ENCODE assay signal across 8 cellular contexts in the genomic region with DNA sequence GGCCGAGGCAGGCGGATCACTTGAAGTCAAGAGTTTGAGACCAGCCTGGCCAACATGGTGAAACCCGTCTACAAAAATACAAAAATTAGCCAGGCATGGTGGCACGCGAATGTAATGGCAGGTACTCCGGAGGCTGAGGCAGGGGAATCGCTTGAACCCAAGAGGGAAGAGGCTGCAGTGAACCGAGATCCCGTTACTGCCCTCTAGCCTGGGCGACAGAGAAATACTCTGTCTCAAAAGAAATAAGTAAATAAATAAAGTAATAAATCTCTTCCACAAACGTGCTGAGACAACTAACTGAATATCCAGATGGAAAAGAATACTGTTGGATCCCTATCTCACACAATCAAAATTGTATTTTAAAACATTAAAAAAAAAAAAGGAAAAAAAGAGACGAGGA. TPM values are rescaled to one million over a fixed set of nuclear protein-coding genes. Genes with fewer than 3 reads are reported as not detected.
DNase-seq lines count a peak whose midpoint lies in the region; ATAC-seq, FAIRE-seq and TF ChIP-seq lines count a peak whose summit lies in the region.

No MANE protein-coding gene starts in this region.

- no peaks in the 10 kb centered on the region for H3K9me3 ChIP-seq in left ventricle myocardium inferior (replicated peaks)
- H3K9me3 ChIP-seq in vagina: no peaks in the 10 kb centered on the region

- peak overlapping the region; percentile 98 for H3K4me3 Mint-ChIP-seq in mesothelial cell of epicardium

- H3K4me1 ChIP-seq in left ventricle myocardium inferior: peaks cover 27% of the 10 kb centered on the region
- H3K4me1 ChIP-seq in vagina: peaks cover 15% of the 10 kb centered on the region

- peaks cover 20% of the 10 kb centered on the region for H3K4me1 Mint-ChIP-seq in mesothelial cell of epicardium

- H3K27me3 ChIP-seq in left ventricle myocardium inferior (ENCODE audit: low read depth): peaks cover 21% of the 10 kb centered on the region
- no peaks in the 10 kb centered on the region for H3K27me3 ChIP-seq in bronchial epithelial cell (ENCODE audit: control insufficient read depth, insufficient read depth, low read length)
- no peaks in the 10 kb centered on the region for H3K27me3 ChIP-seq in vagina

- no peak for DNase-seq in left ventricle myocardium inferior
- DNase-seq in Right ventricle myocardium inferior (ENCODE audit: missing footprints): no peak
- no peak for DNase-seq in bronchial epithelial cell (ENCODE audit: low read depth)
- no peak for DNase-seq in mesothelial cell of epicardium (ENCODE audit: low spot score in 2 of 2, unreplicated experiment in 2 of 2)
- no peak for DNase-seq in vagina (ENCODE audit: extremely low spot score in 2 of 2)
- no peak for DNase-seq in activated CD4-positive, alpha-beta T cell treated with anti-CD3 and anti-CD28 coated beads, Interleukin-2, amount 50 U/mL, for 48 hours
- no peak for DNase-seq in NOMO-1 treated with DMSO at 0.1 percent for 48 hours (lab: John Stamatoyannopoulos, UW; ENCODE audit: unreplicated experiment)

- TF ChIP-seq CTCF in left ventricle myocardium inferior (IDR thresholded peaks at IDR 0.05; ENCODE audit: borderline replicate concordance): no peak
- TF ChIP-seq CTCF in bronchial epithelial cell (IDR thresholded peaks at IDR 0.05; ENCODE audit: insufficient read depth, low read length, severe bottlenecking): no peak
- TF ChIP-seq CTCF in mesothelial cell of epicardium (IDR thresholded peaks at IDR 0.05; ENCODE audit: unreplicated experiment): no peak
- no peak for TF ChIP-seq CTCF in vagina (IDR thresholded peaks at IDR 0.05)

- intact Hi-C loops in left ventricle myocardium inferior (cut with micrococcal nuclease): no loop called here
- intact Hi-C loops in Right ventricle myocardium inferior (cut with DNase I): loop anchor here (5.0 kb wide), 1 partner anchor 34 kb away; a partner anchor contains a TSS
- intact Hi-C loops in vagina (cut with DNase I): no loop called here

- peaks cover 4% of the 10 kb centered on the region for H3K27me3 Mint-ChIP-seq in mesothelial cell of epicardium (ENCODE audit: low read depth)

- no peak for TF ChIP-seq POLR2A in vagina (IDR thresholded peaks at IDR 0.05)

- H3K27ac ChIP-seq in left ventricle myocardium inferior (replicated peaks) (no peak overlapping the region), vagina (peak overlapping the region; percentile 38)

- H3K27ac Mint-ChIP-seq in mesothelial cell of epicardium: no peak overlapping the region

- FAIRE-seq in bronchial epithelial cell (lab: Jason Lieb, UNC): no peak

- peaks cover 5% of the 10 kb centered on the region for H3K36me3 Mint-ChIP-seq in mesothelial cell of epicardium

- peaks cover 11% of the 10 kb centered on the region for H3K9me3 Mint-ChIP-seq in mesothelial cell of epicardium

- ATAC-seq in Right ventricle myocardium inferior (no peak), HG03520 (IDR thresholded peaks at IDR 0.05; ENCODE audit: unreplicated experiment) (no peak)

- H3K4me3 ChIP-seq in left ventricle myocardium inferior (peak overlapping the region; percentile 79), bronchial epithelial cell (ENCODE audit: low read depth, low read length) (peak overlapping the region; percentile 66), vagina (peak overlapping the region; percentile 78 to 85)

- H3K36me3 ChIP-seq in left ventricle myocardium inferior (no peaks in the 10 kb centered on the region), bronchial epithelial cell (ENCODE audit: control insufficient read depth, insufficient read depth, low read length) (no peaks in the 10 kb centered on the region), vagina (no peaks in the 10 kb centered on the region)

RNA-seq across cellular contexts. Expression of a gene that starts 0.8 kb away (rescaled TPM):
- total RNA-seq in left ventricle myocardium inferior (1.8 TPM), Right ventricle myocardium inferior (1.1 TPM), bronchial epithelial cell (3.9 and 4.6 TPM in 2 replicates), mesothelial cell of epicardium (5.4 to 6.1 TPM (median 6.0 TPM) in 3 replicates), vagina (4.2 TPM)

RNA-seq across cellular contexts. Expression of a gene that starts 34.9 kb away (rescaled TPM):
- total RNA-seq in left ventricle myocardium inferior (3.3 TPM), Right ventricle myocardium inferior (3.8 TPM), bronchial epithelial cell (14.0 and 15.9 TPM in 2 replicates), mesothelial cell of epicardium (15.0 to 16.2 TPM (median 16.1 TPM) in 3 replicates), vagina (12.3 TPM)
